20 cellular contexts compared by ENCODE assay signal in genomic region chr20:3670511-3670910, GRCh38. TPM values are rescaled to one million over a fixed set of nuclear protein-coding genes. Genes with fewer than 3 reads are reported as not detected.
DNase-seq lines count a peak whose midpoint lies in the region; ATAC-seq, FAIRE-seq and TF ChIP-seq lines count a peak whose summit lies in the region.
"Had no signal": no experiment of that assay in that cellular context is flagged by ENCODE, and none has a peak within 500 bp of the region (broad histone marks: within the 10 kb centered on the region; RNA-seq: fewer than 3 reads in every experiment).

No MANE protein-coding gene starts in this region.

- H3K36me3 ChIP-seq in pancreas: no peaks in the 10 kb centered on the region
- H3K36me3 ChIP-seq: HAP-1, prostate gland had no signal

- ATAC-seq in Right ventricle myocardium superior (ENCODE audit: poor library complexity): peak; percentile 5
- no peak for ATAC-seq in stimulated activated effector memory CD8-positive, alpha-beta T cell treated with anti-CD3 and anti-CD28 coated beads, Interleukin-12 subunit alpha, Interleukin-12 subunit beta, amount 100 ng/mL, for 72 hours
- ATAC-seq in HG03097 (IDR thresholded peaks at IDR 0.05; ENCODE audit: low FRiP score, unreplicated experiment): no peak
- no peak for ATAC-seq in pancreas

- TF ChIP-seq CTCF in fibroblast of villous mesenchyme (IDR thresholded peaks at IDR 0.05; ENCODE audit: insufficient read depth, low read depth, low read length): peak; percentile 18
- TF ChIP-seq CTCF in pancreas (IDR thresholded peaks at IDR 0.05): no peak

- peaks cover 0 to 22% (median 8%) of the 10 kb centered on the region in 4 donors for H3K27me3 ChIP-seq in pancreas
- H3K27me3 ChIP-seq: testis had no signal

- H3K4me3 Mint-ChIP-seq in stimulated activated effector memory CD8-positive, alpha-beta T cell treated with anti-CD3 and anti-CD28 coated beads, Interleukin-12 subunit alpha, Interleukin-12 subunit beta, amount 100 ng/mL, for 72 hours: no peak overlapping the region
- H3K4me3 Mint-ChIP-seq: activated CD4-positive, alpha-beta memory T cell treated with anti-CD3 and anti-CD28 coated beads, Interleukin-2, amount 10 ng/mL, durations not matched to agents 7 days and 5 days; activated naive CD8-positive, alpha-beta T cell treated with anti-CD3 and anti-CD28 coated beads for 36 hours had no signal

- intact Hi-C loops in Right ventricle myocardium superior (cut with DNase I) (loop anchor here (10.0 kb wide), 2 partner anchors 84 to 404 kb away; no protein-coding TSS in a partner anchor), cardiac septum (cut with DNase I) (loop anchor here (10.0 kb wide), 1 partner anchor 174 kb away; the partner anchor contains the start of gene MAVS), pancreas (cut with DNase I) (loop anchor here in 1 of 3 donors (10.0 kb wide), 2 partner anchors 184 to 414 kb away; no protein-coding TSS in a partner anchor)

- DNase-seq in Right ventricle myocardium superior (no peak), cardiac septum (ENCODE audit: low spot score) (no peak), RKO (ENCODE audit: low spot score) (peak; percentile 51), fibroblast of villous mesenchyme (ENCODE audit: low read depth) (no peak), pancreas (no peak), COR-L47 (lab: John Stamatoyannopoulos, UW) (no peak)
- no peak for DNase-seq in stimulated activated effector memory CD8-positive, alpha-beta T cell treated with anti-CD3 and anti-CD28 coated beads, Interleukin-12 subunit alpha, Interleukin-12 subunit beta, amount 100 ng/mL, for 72 hours (ENCODE audit: low spot score in 2 of 2)
- DNase-seq: activated CD4-positive, alpha-beta memory T cell treated with anti-CD3 and anti-CD28 coated beads, Interleukin-2, amount 10 ng/mL, durations not matched to agents 7 days and 5 days; activated naive CD8-positive, alpha-beta T cell treated with anti-CD3 and anti-CD28 coated beads for 36 hours; C1 segment of cervical spinal cord; mesendoderm; NCI-H526; T-helper 1 cell; testis had no signal

- 52 to 66% methylated on average over 6 of the region's 6 CpGs for WGBS in pancreas, 2 donors

- H3K4me1 Mint-ChIP-seq in stimulated activated effector memory CD8-positive, alpha-beta T cell treated with anti-CD3 and anti-CD28 coated beads, Interleukin-12 subunit alpha, Interleukin-12 subunit beta, amount 100 ng/mL, for 72 hours: peaks cover 33% of the 10 kb centered on the region

- FAIRE-seq in pancreas (lab: Jason Lieb, UNC): no peak

- no peak overlapping the region for H3K27ac ChIP-seq in pancreas
- H3K27ac ChIP-seq: prostate gland, testis had no signal

- H3K9me3 ChIP-seq in pancreas: no peaks in the 10 kb centered on the region
- H3K9me3 ChIP-seq: HAP-1, prostate gland, testis had no signal

- H3K36me3 Mint-ChIP-seq in stimulated activated effector memory CD8-positive, alpha-beta T cell treated with anti-CD3 and anti-CD28 coated beads, Interleukin-12 subunit alpha, Interleukin-12 subunit beta, amount 100 ng/mL, for 72 hours: peaks cover 6% of the 10 kb centered on the region
- H3K36me3 Mint-ChIP-seq: activated naive CD8-positive, alpha-beta T cell treated with anti-CD3 and anti-CD28 coated beads for 36 hours had no signal

- no peaks in the 10 kb centered on the region for H3K9me3 Mint-ChIP-seq in stimulated activated effector memory CD8-positive, alpha-beta T cell treated with anti-CD3 and anti-CD28 coated beads, Interleukin-12 subunit alpha, Interleukin-12 subunit beta, amount 100 ng/mL, for 72 hours
- H3K9me3 Mint-ChIP-seq: activated CD4-positive, alpha-beta memory T cell treated with anti-CD3 and anti-CD28 coated beads, Interleukin-2, amount 10 ng/mL, durations not matched to agents 7 days and 5 days; activated naive CD8-positive, alpha-beta T cell treated with anti-CD3 and anti-CD28 coated beads for 36 hours had no signal

- H3K4me3 ChIP-seq in fibroblast of villous mesenchyme (ENCODE audit: low read depth, low read length) (no peak overlapping the region), pancreas (no peak overlapping the region)
- H3K4me3 ChIP-seq: HAP-1, prostate gland, testis had no signal

- peak overlapping the region; percentile 33 for H3K27ac Mint-ChIP-seq in stimulated activated effector memory CD8-positive, alpha-beta T cell treated with anti-CD3 and anti-CD28 coated beads, Interleukin-12 subunit alpha, Interleukin-12 subunit beta, amount 100 ng/mL, for 72 hours
- H3K27ac Mint-ChIP-seq: activated CD4-positive, alpha-beta memory T cell treated with anti-CD3 and anti-CD28 coated beads, Interleukin-2, amount 10 ng/mL, durations not matched to agents 7 days and 5 days; activated naive CD8-positive, alpha-beta T cell treated with anti-CD3 and anti-CD28 coated beads for 36 hours had no signal

- H3K4me1 ChIP-seq in pancreas: no peaks in the 10 kb centered on the region
- H3K4me1 ChIP-seq: HAP-1, prostate gland, testis had no signal

RNA-seq across cellular contexts. Expression of gene GFRA4, which starts 7.3 kb away (rescaled TPM):
- not detected for total RNA-seq in Right ventricle myocardium superior
- not detected for total RNA-seq in cardiac septum
- not detected in 2 replicates for total RNA-seq in fibroblast of villous mesenchyme
- total RNA-seq in pancreas: not detected
- not detected for polyA plus RNA-seq in pancreas
- total RNA-seq: activated CD4-positive, alpha-beta memory T cell treated with anti-CD3 and anti-CD28 coated beads, Interleukin-2, amount 10 ng/mL, durations not matched to agents 7 days and 5 days; activated naive CD8-positive, alpha-beta T cell treated with anti-CD3 and anti-CD28 coated beads for 36 hours; dermis microvascular lymphatic vessel endothelial cell; glomerular endothelial cell; LHCN-M2; prostate gland had no signal

RNA-seq across cellular contexts. Expression of gene ADAM33, which starts 11.3 kb away (rescaled TPM):
- total RNA-seq in Right ventricle myocardium superior (12.6 TPM), cardiac septum (3.0 TPM), fibroblast of villous mesenchyme (44.8 and 53.1 TPM in 2 replicates), pancreas (1 to 10 TPM in 3 of 6 donors, under 1 TPM in 3; 0.67 to 5.7 (median 1.8) TPM)
- polyA plus RNA-seq in pancreas: 10 to 100 TPM; 17.3 to 20.9 TPM
- total RNA-seq: activated CD4-positive, alpha-beta memory T cell treated with anti-CD3 and anti-CD28 coated beads, Interleukin-2, amount 10 ng/mL, durations not matched to agents 7 days and 5 days; activated naive CD8-positive, alpha-beta T cell treated with anti-CD3 and anti-CD28 coated beads for 36 hours; dermis microvascular lymphatic vessel endothelial cell; glomerular endothelial cell had no signal

RNA-seq across cellular contexts. Expression of gene SIGLEC1, which starts 41.9 kb away (rescaled TPM):
- total RNA-seq in Right ventricle myocardium superior (9.6 TPM), cardiac septum (2.4 TPM), fibroblast of villous mesenchyme (not detected in 2 replicates), pancreas (1 to 10 TPM in 3 of 6 donors, under 1 TPM in 3; 0.09 to 3.7 (median 1.6) TPM)
- polyA plus RNA-seq in pancreas: 1 to 10 TPM; 1.0 to 2.5 TPM
- total RNA-seq: activated naive CD8-positive, alpha-beta T cell treated with anti-CD3 and anti-CD28 coated beads for 36 hours; dermis microvascular lymphatic vessel endothelial cell; glomerular endothelial cell; LHCN-M2 had no signal
